In the genomic region with DNA sequence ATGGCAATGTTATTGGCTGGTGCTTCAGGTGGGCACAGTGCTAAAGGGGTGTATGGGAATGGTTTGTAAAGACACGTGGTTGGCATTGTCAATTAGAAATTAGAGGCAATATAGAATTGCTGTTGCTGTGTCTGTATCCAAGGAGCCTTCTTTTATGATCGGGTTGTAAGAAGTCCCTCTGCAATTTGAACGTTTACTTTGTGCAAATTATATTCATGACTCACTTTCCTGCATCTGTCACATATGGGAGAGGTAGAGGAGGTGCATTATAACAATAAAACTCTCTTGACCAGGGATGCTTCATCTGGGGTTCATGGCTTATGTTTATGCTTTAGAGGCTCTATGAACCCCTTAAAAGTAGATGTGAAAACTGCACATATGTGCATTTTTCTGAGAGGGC, we compare ENCODE assay signal across 26 cellular contexts.
"Had no signal": no experiment of that assay in that cellular context is flagged by ENCODE, and none has a peak within 500 bp of the region (broad histone marks: within the 10 kb centered on the region; RNA-seq: fewer than 3 reads in every experiment).

No MANE protein-coding gene starts in this region.

- H3K9me3 ChIP-seq: left lung, lower lobe of right lung, suprapubic skin, tibial artery, upper lobe of right lung had no signal

- H3K27ac Mint-ChIP-seq: activated B cell treated with CpG ODN at 0.5 μM for 24 hours; activated CD8-positive, alpha-beta T cell treated with anti-CD3 and anti-CD28 coated beads for 36 hours; activated naive CD4-positive, alpha-beta T cell treated with anti-CD3 and anti-CD28 coated beads, Interleukin-2, amount 50 U/mL, for 24 hours; activated naive CD8-positive, alpha-beta T cell treated with anti-CD3 and anti-CD28 coated beads, Interleukin-2, amount 50 U/mL, for 24 hours; activated T-helper 17 cell treated with anti-CD3 and anti-CD28 coated beads, Interleukin-2, amount 50 U/mL, for 72 hours; natural killer cell; neural progenitor cell; stimulated activated naive B cell treated with anti-CD40 and anti-IgM and Interleukin-4, amounts not matched to agents 10 μg/mL and 1 μg/mL and 100 μg/mL, for 72 hours had no signal

- H3K36me3 ChIP-seq: left lung, lower lobe of right lung, neural progenitor cell, suprapubic skin, tibial artery, upper lobe of right lung had no signal

- DNase-seq: activated B cell treated with CpG ODN at 0.5 μM for 24 hours; activated CD4-positive, alpha-beta T cell treated with anti-CD3 and anti-CD28 coated beads, Interleukin-2, amount 50 U/mL, for 1 hour; activated CD8-positive, alpha-beta T cell treated with anti-CD3 and anti-CD28 coated beads for 36 hours; activated naive CD8-positive, alpha-beta T cell treated with anti-CD3 and anti-CD28 coated beads, Interleukin-2, amount 50 U/mL, for 24 hours; activated T-cell treated with anti-CD3 and anti-CD28 coated beads, Interleukin-2, amount 50 U/mL, for 4 hours; amygdala; dermis blood vessel endothelial cell; effector CD4-positive, alpha-beta T cell; kidney glomerular epithelial cell; left lung; lower lobe of right lung; mesenchymal stem cell; natural killer cell; occipital lobe; right cardiac atrium; stimulated activated CD4-positive, alpha-beta T cell treated with anti-CD3 and anti-CD28 coated beads, Interleukin-15, amount 100 ng/mL, for 24 hours; stimulated activated CD4-positive, alpha-beta T cell treated with anti-CD3 and anti-CD28 coated beads, Interleukin-2, amount 100 ng/mL, for 24 hours; stimulated activated naive B cell treated with anti-CD40 and anti-IgM and Interleukin-4, amounts not matched to agents 10 μg/mL and 1 μg/mL and 100 μg/mL, for 72 hours; tibial artery; upper lobe of right lung had no signal

- H3K4me3 ChIP-seq: left lung, lower lobe of right lung, neural progenitor cell, suprapubic skin, tibial artery, upper lobe of right lung had no signal

- H3K9ac ChIP-seq: neural progenitor cell had no signal

- H3K27me3 Mint-ChIP-seq: activated B cell treated with CpG ODN at 0.5 μM for 24 hours; activated CD8-positive, alpha-beta T cell treated with anti-CD3 and anti-CD28 coated beads for 36 hours; activated naive CD4-positive, alpha-beta T cell treated with anti-CD3 and anti-CD28 coated beads, Interleukin-2, amount 50 U/mL, for 24 hours had no signal

- H3K4me3 Mint-ChIP-seq: activated B cell treated with CpG ODN at 0.5 μM for 24 hours; activated CD8-positive, alpha-beta T cell treated with anti-CD3 and anti-CD28 coated beads for 36 hours; activated naive CD4-positive, alpha-beta T cell treated with anti-CD3 and anti-CD28 coated beads, Interleukin-2, amount 50 U/mL, for 24 hours; activated naive CD8-positive, alpha-beta T cell treated with anti-CD3 and anti-CD28 coated beads, Interleukin-2, amount 50 U/mL, for 24 hours; activated T-cell treated with anti-CD3 and anti-CD28 coated beads, Interleukin-2, amount 50 U/mL, for 4 hours; activated T-helper 17 cell treated with anti-CD3 and anti-CD28 coated beads, Interleukin-2, amount 50 U/mL, for 72 hours; central memory CD8-positive, alpha-beta T cell; natural killer cell; neural progenitor cell; stimulated activated naive B cell treated with anti-CD40 and anti-IgM and Interleukin-4, amounts not matched to agents 10 μg/mL and 1 μg/mL and 100 μg/mL, for 72 hours had no signal

- H3K27me3 ChIP-seq: left lung, neural progenitor cell, suprapubic skin, tibial artery, upper lobe of right lung had no signal

- H3K27ac ChIP-seq: epithelial cell of prostate, left lung, lower lobe of right lung, neural progenitor cell, suprapubic skin, tibial artery, upper lobe of right lung had no signal

- H3K36me3 Mint-ChIP-seq: activated naive CD4-positive, alpha-beta T cell treated with anti-CD3 and anti-CD28 coated beads, Interleukin-2, amount 50 U/mL, for 24 hours; natural killer cell; neural progenitor cell; stimulated activated naive B cell treated with anti-CD40 and anti-IgM and Interleukin-4, amounts not matched to agents 10 μg/mL and 1 μg/mL and 100 μg/mL, for 72 hours had no signal

- H3K4me1 Mint-ChIP-seq: activated B cell treated with CpG ODN at 0.5 μM for 24 hours; activated naive CD4-positive, alpha-beta T cell treated with anti-CD3 and anti-CD28 coated beads, Interleukin-2, amount 50 U/mL, for 24 hours; activated T-helper 17 cell treated with anti-CD3 and anti-CD28 coated beads, Interleukin-2, amount 50 U/mL, for 72 hours; central memory CD8-positive, alpha-beta T cell; natural killer cell; stimulated activated naive B cell treated with anti-CD40 and anti-IgM and Interleukin-4, amounts not matched to agents 10 μg/mL and 1 μg/mL and 100 μg/mL, for 72 hours had no signal

- H3K9me3 Mint-ChIP-seq: activated B cell treated with CpG ODN at 0.5 μM for 24 hours; activated CD8-positive, alpha-beta T cell treated with anti-CD3 and anti-CD28 coated beads for 36 hours; activated naive CD4-positive, alpha-beta T cell treated with anti-CD3 and anti-CD28 coated beads, Interleukin-2, amount 50 U/mL, for 24 hours; activated naive CD8-positive, alpha-beta T cell treated with anti-CD3 and anti-CD28 coated beads, Interleukin-2, amount 50 U/mL, for 24 hours; activated T-cell treated with anti-CD3 and anti-CD28 coated beads, Interleukin-2, amount 50 U/mL, for 4 hours; activated T-helper 17 cell treated with anti-CD3 and anti-CD28 coated beads, Interleukin-2, amount 50 U/mL, for 72 hours; central memory CD8-positive, alpha-beta T cell; natural killer cell; neural progenitor cell; stimulated activated naive B cell treated with anti-CD40 and anti-IgM and Interleukin-4, amounts not matched to agents 10 μg/mL and 1 μg/mL and 100 μg/mL, for 72 hours had no signal

- H3K4me1 ChIP-seq: left lung, lower lobe of right lung, neural progenitor cell, suprapubic skin, tibial artery, upper lobe of right lung had no signal
